ENCODE assay signal across 10 cellular contexts in the genomic region with DNA sequence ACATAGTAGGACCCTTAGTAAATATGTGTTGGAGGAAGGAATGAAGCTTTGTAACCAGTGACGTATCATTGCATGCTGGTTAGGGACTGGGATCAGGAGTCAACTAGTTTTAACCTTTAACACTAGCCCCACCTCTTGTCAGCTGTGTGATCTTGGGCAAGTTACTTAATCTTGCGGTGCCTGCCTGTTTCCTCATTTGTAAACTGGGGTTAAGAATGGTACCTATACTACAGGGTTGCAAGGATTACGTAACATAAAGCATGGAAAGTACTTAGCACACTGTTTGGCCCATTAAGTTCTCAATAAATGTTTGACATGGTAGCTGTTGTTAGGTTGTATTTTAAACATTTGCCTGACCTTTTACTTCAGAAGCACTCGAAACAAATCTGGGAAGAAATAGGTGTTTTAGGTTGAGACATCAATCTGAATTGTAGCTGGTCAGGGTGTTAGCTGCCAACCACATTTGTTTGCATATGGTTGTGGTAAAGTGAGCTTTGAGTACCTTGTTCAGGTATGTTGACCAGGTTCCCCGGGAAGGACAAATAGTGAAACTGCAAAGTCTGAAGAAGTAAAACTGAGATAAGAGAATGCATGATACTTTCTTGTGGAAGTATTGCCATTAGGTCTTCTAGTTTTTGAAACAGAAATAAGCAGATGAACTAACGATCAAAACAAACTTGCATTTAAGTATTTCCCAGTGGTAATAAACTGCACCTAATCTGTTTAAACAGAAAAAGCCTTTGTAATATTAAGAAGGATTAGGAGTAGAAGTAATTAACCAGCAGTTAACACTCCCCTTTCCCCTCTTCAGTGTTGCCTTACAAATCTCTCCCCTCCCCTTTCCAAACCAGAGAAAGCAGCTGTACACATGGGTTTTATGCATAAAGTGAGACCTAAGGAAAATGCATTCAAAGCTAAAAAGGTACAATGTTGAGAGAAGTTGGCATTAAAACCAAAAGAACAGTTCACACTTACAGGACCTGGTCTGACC. TPM values are rescaled to one million over a fixed set of nuclear protein-coding genes. Genes with fewer than 3 reads are reported as not detected.
A peak's percentile ranks its signal among the peaks of the same experiment; 100 is the strongest.
DNase-seq lines count a peak whose midpoint lies in the region; ATAC-seq and TF ChIP-seq lines count a peak whose summit lies in the region.
"Had no signal": no experiment of that assay in that cellular context is flagged by ENCODE, and none has a peak within 500 bp of the region (broad histone marks: within the 10 kb centered on the region; RNA-seq: fewer than 3 reads in every experiment).

No MANE protein-coding gene starts in this region.

- H3K9me3 Mint-ChIP-seq in activated naive CD4-positive, alpha-beta T cell treated with anti-CD3 and anti-CD28 coated beads, Interleukin-2, amount 10 ng/mL, durations not matched to agents 7 days and 5 days: no peaks in the 10 kb centered on the region

- peaks cover 35% of the 10 kb centered on the region for H3K36me3 Mint-ChIP-seq in activated naive CD4-positive, alpha-beta T cell treated with anti-CD3 and anti-CD28 coated beads, Interleukin-2, amount 10 ng/mL, durations not matched to agents 7 days and 5 days

- H3K4me1 ChIP-seq in trophoblast cell (ENCODE audit: control insufficient read depth in 1 of 2, insufficient read depth in 2 of 2, low read length in 2 of 2) (no peaks in the 10 kb centered on the region), sigmoid colon (peaks cover 0 to 46% (median 21%) of the 10 kb centered on the region in 4 donors)

- CTCF ChIA-PET in activated naive CD4-positive, alpha-beta T cell treated with anti-CD3 and anti-CD28 coated beads, Interleukin-2, amount 10 ng/mL, durations not matched to agents 7 days and 5 days (lab: Charles Lee): no interaction called here

- TF ChIP-seq CTCF in sigmoid colon (IDR thresholded peaks at IDR 0.05) (no peak), dorsolateral prefrontal cortex (IDR thresholded peaks at IDR 0.05 in 54 of 56, conservative IDR thresholded peaks at IDR 0.05 in 2 of 56; ENCODE audit: low read depth in 1 of 56, partially characterized antibody in 56 of 56) (no peak)

- H3K27ac ChIP-seq in trophoblast cell (ENCODE audit: low read depth, low read length): no peak overlapping the region
- no peak overlapping the region for H3K27ac ChIP-seq in sigmoid colon
- H3K27ac ChIP-seq in dorsolateral prefrontal cortex: no peak overlapping the region
- H3K27ac ChIP-seq: C4-2B had no signal

- ATAC-seq in HG03064 (IDR thresholded peaks at IDR 0.05; ENCODE audit: low read depth, unreplicated experiment): peak; percentile 53

- H2BK12ac ChIP-seq in trophoblast cell (ENCODE audit: low read length): no peak overlapping the region

- no peak overlapping the region for H3K4ac ChIP-seq in trophoblast cell (ENCODE audit: low read depth, low read length)

- H3K14ac ChIP-seq in trophoblast cell (ENCODE audit: low read length): no peak overlapping the region

- no peak overlapping the region for H4K12ac ChIP-seq in trophoblast cell (ENCODE audit: low read depth, low read length)

- no peak overlapping the region for H2AK5ac ChIP-seq in trophoblast cell (ENCODE audit: low read length)

- no peak for TF ChIP-seq EP300 in sigmoid colon (IDR thresholded peaks at IDR 0.05)

- H3K4me1 Mint-ChIP-seq in activated naive CD4-positive, alpha-beta T cell treated with anti-CD3 and anti-CD28 coated beads, Interleukin-2, amount 10 ng/mL, durations not matched to agents 7 days and 5 days: peaks cover 53% of the 10 kb centered on the region

- H4K8ac ChIP-seq in trophoblast cell (ENCODE audit: low read depth, low read length): no peak overlapping the region

- H3K9ac ChIP-seq in trophoblast cell (ENCODE audit: low read length): no peak overlapping the region

- H3K27ac Mint-ChIP-seq in activated naive CD4-positive, alpha-beta T cell treated with anti-CD3 and anti-CD28 coated beads, Interleukin-2, amount 10 ng/mL, durations not matched to agents 7 days and 5 days: peak overlapping the region; percentile 67

- no peak overlapping the region for H3K4me3 ChIP-seq in trophoblast cell (ENCODE audit: low read depth, low read length)
- H3K4me3 ChIP-seq in sigmoid colon: no peak overlapping the region
- no peak overlapping the region for H3K4me3 ChIP-seq in dorsolateral prefrontal cortex

- H3K79me1 ChIP-seq in trophoblast cell (ENCODE audit: low read length): no peaks in the 10 kb centered on the region

- H3K4me3 Mint-ChIP-seq in activated naive CD4-positive, alpha-beta T cell treated with anti-CD3 and anti-CD28 coated beads, Interleukin-2, amount 10 ng/mL, durations not matched to agents 7 days and 5 days: no peak overlapping the region

- no peak overlapping the region for H2BK5ac ChIP-seq in trophoblast cell (ENCODE audit: low read depth, low read length, poor library complexity)

- H3K27me3 ChIP-seq in trophoblast cell (ENCODE audit: insufficient read depth, low read length): no peaks in the 10 kb centered on the region
- H3K27me3 ChIP-seq in sigmoid colon: no peaks in the 10 kb centered on the region
- no peaks in the 10 kb centered on the region for H3K27me3 ChIP-seq in dorsolateral prefrontal cortex

- DNase-seq in activated naive CD4-positive, alpha-beta T cell treated with anti-CD3 and anti-CD28 coated beads, Interleukin-2, amount 10 ng/mL, durations not matched to agents 7 days and 5 days: no peak
- DNase-seq in activated naive CD4-positive, alpha-beta T cell (lab: John Stamatoyannopoulos, UW): no peak
- peak; percentile 57 for DNase-seq in SKM-1 (lab: John Stamatoyannopoulos, UW; ENCODE audit: unreplicated experiment)
- DNase-seq in trophoblast cell: peak; percentile 71 to 86
- no peak for DNase-seq in sigmoid colon
- DNase-seq in dorsolateral prefrontal cortex: no peak
- no peak for DNase-seq in SW 1271 (lab: John Stamatoyannopoulos, UW)

- no peaks in the 10 kb centered on the region for H3K27me3 Mint-ChIP-seq in activated naive CD4-positive, alpha-beta T cell treated with anti-CD3 and anti-CD28 coated beads, Interleukin-2, amount 10 ng/mL, durations not matched to agents 7 days and 5 days

- H3K23ac ChIP-seq in trophoblast cell (ENCODE audit: low read length): no peak overlapping the region

- no peak overlapping the region for H2BK120ac ChIP-seq in trophoblast cell (ENCODE audit: insufficient read depth, low read length, poor library complexity)

- intact Hi-C loops in sigmoid colon (cut with DNase I): no loop called here
- intact Hi-C loops in dorsolateral prefrontal cortex (cut with DNase I): no loop called here

- no peak for TF ChIP-seq POLR2A in sigmoid colon (IDR thresholded peaks at IDR 0.05)

- WGBS in trophoblast cell (ENCODE audit: extremely low coverage, insufficient coverage, insufficient read length): no CpG with 5 or more reads among the region's 6 CpGs
- WGBS in sigmoid colon, 2 donors: 32 to 56% methylated on average over 6 of the region's 6 CpGs

- H2AFZ ChIP-seq in trophoblast cell (ENCODE audit: insufficient read depth, low read length, poor library complexity): no peak overlapping the region

- no peak overlapping the region for H3K18ac ChIP-seq in trophoblast cell (ENCODE audit: low read length)

- no peak overlapping the region for H3K4me2 ChIP-seq in trophoblast cell (ENCODE audit: low read length)

- H3K9me3 ChIP-seq in trophoblast cell (ENCODE audit: insufficient read depth, low read depth, low read length) (no peaks in the 10 kb centered on the region), sigmoid colon (no peaks in the 10 kb centered on the region)

- no peaks in the 10 kb centered on the region for H3K79me2 ChIP-seq in trophoblast cell (ENCODE audit: control insufficient read depth, insufficient read depth, low read length, poor library complexity)

- H3K36me3 ChIP-seq in trophoblast cell (ENCODE audit: control insufficient read depth in 1 of 2, insufficient read depth in 2 of 2, low read length in 2 of 2) (peaks cover 0 to 2% of the 10 kb centered on the region in 2 experiments), sigmoid colon (no peaks in the 10 kb centered on the region)

- no peak overlapping the region for H4K91ac ChIP-seq in trophoblast cell (ENCODE audit: low read depth, low read length)

RNA-seq across cellular contexts. Expression of gene SCAANT1, which starts 25.8 kb away (rescaled TPM):
- polyA plus RNA-seq in trophoblast cell (2013): 0.96 and 1.1 TPM in 2 replicates
- total RNA-seq in sigmoid colon: not detected
- polyA plus RNA-seq in sigmoid colon: not detected
- 1 to 10 TPM in 2 of 120 experiments, not detected in 118; 3.2 to 4.6 TPM for total RNA-seq in dorsolateral prefrontal cortex
- total RNA-seq: T-helper 1 cell treated with Interleukin-12 subunit alpha and Interleukin-12 subunit beta and Interleukin-4 antibody, amounts not matched to agents 30 ng/mL and 1 ng/mL, for 36 hours had no signal

Comparison
In these comparisons a context has a peak if more than half of its experiments do, and no peak if none do; other contexts are left out.
1. DNase-seq: peak in SKM-1 (single experiment) and trophoblast cell (2 of 2); none in activated naive CD4-positive, alpha-beta T cell treated with anti-CD3 and anti-CD28 coated beads, Interleukin-2, amount 10 ng/mL, durations not matched to agents 7 days and 5 days (single experiment), activated naive CD4-positive, alpha-beta T cell (0 of 4), sigmoid colon (single experiment), dorsolateral prefrontal cortex (0 of 10) and SW 1271 (0 of 2).